Comparison of ENCODE assay signal across 23 cellular contexts in genomic region chr10:77497748-77498147, GRCh38.
A peak's percentile ranks its signal among the peaks of the same experiment; 100 is the strongest.
DNase-seq lines count a peak whose midpoint lies in the region; ATAC-seq and TF ChIP-seq lines count a peak whose summit lies in the region.
"Had no signal": no experiment of that assay in that cellular context is flagged by ENCODE, and none has a peak within 500 bp of the region (broad histone marks: within the 10 kb centered on the region; RNA-seq: fewer than 3 reads in every experiment).

No MANE protein-coding gene starts in this region.

- H3K9ac ChIP-seq in smooth muscle cell (ENCODE audit: low read depth), result no peak overlapping the region

- TF ChIP-seq CTCF in Panc1 (IDR thresholded peaks at IDR 0.05) (no peak), gastroesophageal sphincter (IDR thresholded peaks at IDR 0.05) (no peak), spleen (IDR thresholded peaks at IDR 0.05 in 8 of 11, conservative IDR thresholded peaks at IDR 0.05 in 3 of 11) (no peak), smooth muscle cell (IDR thresholded peaks at IDR 0.05; ENCODE audit: borderline replicate concordance, insufficient read depth, poor library complexity, severe bottlenecking) (no peak)

- no TSS peak for BruUV-seq in Panc1 (replicated peaks; lab: Mats Ljungman, UMichigan)

- POLR2A ChIA-PET in Panc1 (lab: Charles Lee), result no interaction called here

- H3K36me3 ChIP-seq in Panc1 (ENCODE audit: control insufficient read depth, insufficient read depth, low read length) (no peaks in the 10 kb centered on the region), gastroesophageal sphincter (peaks cover 0 to 7% of the 10 kb centered on the region in 2 donors), spleen (no peaks in the 10 kb centered on the region), smooth muscle cell (ENCODE audit: low read depth) (no peaks in the 10 kb centered on the region)
- H3K36me3 ChIP-seq: HAP-1, lower lobe of right lung, tibial nerve had no signal

- TF ChIP-seq POLR2A in gastroesophageal sphincter (IDR thresholded peaks at IDR 0.05) (no peak), spleen (IDR thresholded peaks at IDR 0.05) (no peak)

- H3K9me3 ChIP-seq in Panc1 (ENCODE audit: control insufficient read depth, insufficient read depth, low read depth, low read length) (no peaks in the 10 kb centered on the region), gastroesophageal sphincter (no peaks in the 10 kb centered on the region), spleen (no peaks in the 10 kb centered on the region), smooth muscle cell (replicated peaks; ENCODE audit: low read depth) (no peaks in the 10 kb centered on the region)
- H3K9me3 ChIP-seq: HAP-1, lower lobe of right lung, tibial nerve had no signal

- intact Hi-C loops in Panc1 (cut with micrococcal nuclease; ENCODE audit: unreplicated experiment), result no loop called here
- intact Hi-C loops in spleen (cut with DNase I; ENCODE audit: low total_unique reads), result no loop called here

- no peaks in the 10 kb centered on the region for H3F3A ChIP-seq in smooth muscle cell (ENCODE audit: low read depth)

- no peak overlapping the region for H2AFZ ChIP-seq in smooth muscle cell (ENCODE audit: low read depth)

- H3K4me1 ChIP-seq in Panc1 (ENCODE audit: control insufficient read depth, insufficient read depth, low read length), result peaks cover 55% of the 10 kb centered on the region
- peaks cover 0 to 69% (median 12%) of the 10 kb centered on the region in 3 donors for H3K4me1 ChIP-seq in gastroesophageal sphincter
- H3K4me1 ChIP-seq in spleen, result no peaks in the 10 kb centered on the region
- H3K4me1 ChIP-seq in smooth muscle cell (ENCODE audit: low read depth), result peaks cover 12% of the 10 kb centered on the region
- H3K4me1 ChIP-seq: HAP-1, lower lobe of right lung had no signal

- no peak for TF ChIP-seq EP300 in gastroesophageal sphincter (IDR thresholded peaks at IDR 0.05)

- H3K27ac ChIP-seq in Panc1 (ENCODE audit: low read length), result peak overlapping the region; percentile 19
- H3K27ac ChIP-seq in gastroesophageal sphincter, result peak overlapping the region in 3 of 4 donors; percentile 57 to 64 (median 62)
- no peak overlapping the region for H3K27ac ChIP-seq in spleen
- H3K27ac ChIP-seq in smooth muscle cell (ENCODE audit: low read depth), result no peak overlapping the region
- H3K27ac ChIP-seq: lower lobe of right lung, tibial nerve had no signal

- no peak overlapping the region for H3K4me3 ChIP-seq in Panc1 (ENCODE audit: low read depth in 2 of 2, low read length in 2 of 2)
- no peak overlapping the region for H3K4me3 ChIP-seq in gastroesophageal sphincter
- H3K4me3 ChIP-seq in spleen, result no peak overlapping the region
- no peak overlapping the region for H3K4me3 ChIP-seq in smooth muscle cell
- H3K4me3 ChIP-seq: HAP-1, lower lobe of right lung, tibial nerve had no signal

- CTCF ChIA-PET in Panc1 (lab: Charles Lee), result interaction anchor here (0.8 to 0.9 kb wide), 2 partner anchors 38 to 222 kb away, joined by 3 to 8 read pairs; no protein-coding TSS in a partner anchor

- no peaks in the 10 kb centered on the region for H3K27me3 ChIP-seq in Panc1 (ENCODE audit: control insufficient read depth, insufficient read depth, low read length)
- no peaks in the 10 kb centered on the region for H3K27me3 ChIP-seq in gastroesophageal sphincter
- H3K27me3 ChIP-seq in spleen (replicated peaks in 1 of 7), result peaks cover 0 to 10% (median 0%) of the 10 kb centered on the region in 7 donors
- H3K27me3 ChIP-seq in smooth muscle cell (ENCODE audit: low read depth), result no peaks in the 10 kb centered on the region
- H3K27me3 ChIP-seq: tibial nerve had no signal

- no peak for ATAC-seq in Panc1
- ATAC-seq in gastroesophageal sphincter, result no peak
- ATAC-seq in activated CD4-positive, CD25-positive, alpha-beta regulatory T cell treated with anti-CD3 and anti-CD28 coated beads, Interleukin-2, amount 50 U/mL, for 24 hours, result no peak
- no peak for ATAC-seq in HG02623 (IDR thresholded peaks at IDR 0.05; ENCODE audit: unreplicated experiment)

- in situ Hi-C loops in Panc1 (cut with HindIII; ENCODE audit: low pct_unique_long_range_greater_than_20kb, low sequenced_read_pairs), result no loop called here

- DNase-seq in EH (ENCODE audit: low read depth), result peak; percentile 35
- no peak for DNase-seq in Panc1 (ENCODE audit: low read depth, low spot score)
- peak; percentile 82 for DNase-seq in renal cortical epithelial cell (ENCODE audit: low read depth)
- no peak for DNase-seq in spleen
- no peak for DNase-seq in smooth muscle cell (lab: John Stamatoyannopoulos, UW; ENCODE audit: unreplicated experiment)
- DNase-seq: activated CD4-positive, alpha-beta T cell treated with anti-CD3 and anti-CD28 coated beads for 4 hours; activated naive CD4-positive, alpha-beta T cell treated with anti-CD3 and anti-CD28 coated beads, Interleukin-2, amount 10 ng/mL, durations not matched to agents 7 days and 5 days; amygdala; caudate nucleus; COR-L47; dermis blood vessel endothelial cell; KBM-7; lower lobe of right lung; NCI-H1694; NCI-H2171; NCI-H82; OCI-M1; Right ventricle myocardium superior had no signal

- no peaks in the 10 kb centered on the region for H4K20me1 ChIP-seq in smooth muscle cell (ENCODE audit: low read depth)

- no peaks in the 10 kb centered on the region for H3K79me2 ChIP-seq in smooth muscle cell (ENCODE audit: low read depth)

- no peak overlapping the region for H3K4me2 ChIP-seq in smooth muscle cell

Comparison
In these comparisons a context has a peak if more than half of its experiments do, and no peak if none do; other contexts are left out.
1. DNase-seq: peak in EH (single experiment) and renal cortical epithelial cell (single experiment); none in Panc1 (single experiment), spleen (single experiment) and smooth muscle cell (single experiment).
2. H3K27ac ChIP-seq: peak in Panc1 (single experiment) and gastroesophageal sphincter (3 of 4); none in spleen (0 of 8) and smooth muscle cell (single experiment).